Comparison of ENCODE assay signal across 1 cellular context in the genomic region with DNA sequence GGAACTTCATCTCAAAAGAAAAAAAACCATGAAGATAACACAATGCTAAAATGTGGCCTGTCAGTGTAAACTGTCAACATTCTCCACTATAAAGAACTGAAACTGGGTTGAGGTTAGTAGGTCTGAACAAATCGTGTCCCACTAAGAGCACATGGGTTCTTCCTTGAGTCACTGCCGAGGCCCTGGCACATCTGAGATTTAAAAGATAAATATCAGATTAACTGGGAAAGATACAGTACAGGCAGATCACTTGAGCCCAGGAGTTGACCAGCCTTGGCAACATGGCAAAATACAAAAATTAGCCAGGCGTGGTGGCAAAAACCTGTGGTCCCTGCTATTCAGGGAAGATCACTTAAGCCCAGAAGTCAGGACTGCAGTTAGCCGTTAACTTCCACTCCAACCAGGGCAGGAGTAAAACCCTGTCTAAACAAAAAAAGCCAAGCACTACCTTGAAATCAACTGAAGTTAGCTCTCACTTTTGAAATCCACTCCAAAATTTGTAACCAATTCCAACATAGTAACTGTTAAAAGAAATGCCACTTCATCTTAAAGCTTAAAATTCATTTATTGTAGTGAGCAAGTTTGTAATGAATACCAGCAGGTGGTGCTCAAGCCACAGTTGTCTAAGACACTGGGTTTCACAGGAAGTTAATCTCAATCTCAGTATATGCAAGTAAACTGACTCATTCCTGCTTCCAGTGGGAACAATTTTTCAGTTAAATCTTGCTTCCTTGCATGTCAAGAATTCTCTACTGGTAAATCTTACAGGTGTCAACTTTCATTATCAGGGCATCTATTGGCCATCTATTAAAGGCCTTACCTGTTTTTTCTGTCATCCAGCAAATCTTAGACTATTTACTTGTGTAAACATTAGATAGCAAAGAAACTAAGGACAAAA.
TF ChIP-seq lines count a peak whose summit lies in the region.

No MANE protein-coding gene starts in this region.

TF ChIP-seq in K562, 482 proteins besides CTCF, POLR2A, EP300 and RAD21 (continued from another document and continues in another):
- TF ChIP-seq, protein P1, sequence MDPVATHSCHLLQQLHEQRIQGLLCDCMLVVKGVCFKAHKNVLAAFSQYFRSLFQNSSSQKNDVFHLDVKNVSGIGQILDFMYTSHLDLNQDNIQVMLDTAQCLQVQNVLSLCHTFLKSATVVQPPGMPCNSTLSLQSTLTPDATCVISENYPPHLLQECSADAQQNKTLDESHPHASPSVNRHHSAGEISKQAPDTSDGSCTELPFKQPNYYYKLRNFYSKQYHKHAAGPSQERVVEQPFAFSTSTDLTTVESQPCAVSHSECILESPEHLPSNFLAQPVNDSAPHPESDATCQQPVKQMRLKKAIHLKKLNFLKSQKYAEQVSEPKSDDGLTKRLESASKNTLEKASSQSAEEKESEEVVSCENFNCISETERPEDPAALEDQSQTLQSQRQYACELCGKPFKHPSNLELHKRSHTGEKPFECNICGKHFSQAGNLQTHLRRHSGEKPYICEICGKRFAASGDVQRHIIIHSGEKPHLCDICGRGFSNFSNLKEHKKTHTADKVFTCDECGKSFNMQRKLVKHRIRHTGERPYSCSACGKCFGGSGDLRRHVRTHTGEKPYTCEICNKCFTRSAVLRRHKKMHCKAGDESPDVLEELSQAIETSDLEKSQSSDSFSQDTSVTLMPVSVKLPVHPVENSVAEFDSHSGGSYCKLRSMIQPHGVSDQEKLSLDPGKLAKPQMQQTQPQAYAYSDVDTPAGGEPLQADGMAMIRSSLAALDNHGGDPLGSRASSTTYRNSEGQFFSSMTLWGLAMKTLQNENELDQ (CRISPR knock-in tag; IDR thresholded peaks at IDR 0.05; ENCODE audit: borderline replicate concordance): no peak
- TF ChIP-seq ZNF263 (CRISPR knock-in tag; IDR thresholded peaks at IDR 0.05; ENCODE audit: borderline replicate concordance): no peak
- TF ChIP-seq POLR2G (IDR thresholded peaks at IDR 0.05; ENCODE audit: low read depth, low read length): peak; percentile 62
- TF ChIP-seq, protein P2, sequence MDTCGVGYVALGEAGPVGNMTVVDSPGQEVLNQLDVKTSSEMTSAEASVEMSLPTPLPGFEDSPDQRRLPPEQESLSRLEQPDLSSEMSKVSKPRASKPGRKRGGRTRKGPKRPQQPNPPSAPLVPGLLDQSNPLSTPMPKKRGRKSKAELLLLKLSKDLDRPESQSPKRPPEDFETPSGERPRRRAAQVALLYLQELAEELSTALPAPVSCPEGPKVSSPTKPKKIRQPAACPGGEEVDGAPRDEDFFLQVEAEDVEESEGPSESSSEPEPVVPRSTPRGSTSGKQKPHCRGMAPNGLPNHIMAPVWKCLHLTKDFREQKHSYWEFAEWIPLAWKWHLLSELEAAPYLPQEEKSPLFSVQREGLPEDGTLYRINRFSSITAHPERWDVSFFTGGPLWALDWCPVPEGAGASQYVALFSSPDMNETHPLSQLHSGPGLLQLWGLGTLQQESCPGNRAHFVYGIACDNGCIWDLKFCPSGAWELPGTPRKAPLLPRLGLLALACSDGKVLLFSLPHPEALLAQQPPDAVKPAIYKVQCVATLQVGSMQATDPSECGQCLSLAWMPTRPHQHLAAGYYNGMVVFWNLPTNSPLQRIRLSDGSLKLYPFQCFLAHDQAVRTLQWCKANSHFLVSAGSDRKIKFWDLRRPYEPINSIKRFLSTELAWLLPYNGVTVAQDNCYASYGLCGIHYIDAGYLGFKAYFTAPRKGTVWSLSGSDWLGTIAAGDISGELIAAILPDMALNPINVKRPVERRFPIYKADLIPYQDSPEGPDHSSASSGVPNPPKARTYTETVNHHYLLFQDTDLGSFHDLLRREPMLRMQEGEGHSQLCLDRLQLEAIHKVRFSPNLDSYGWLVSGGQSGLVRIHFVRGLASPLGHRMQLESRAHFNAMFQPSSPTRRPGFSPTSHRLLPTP (IDR thresholded peaks at IDR 0.05; ENCODE audit: borderline replicate concordance, extremely low read depth, insufficient read length): no peak
- TF ChIP-seq ARID2 (IDR thresholded peaks at IDR 0.05): no peak
- TF ChIP-seq, protein P3, sequence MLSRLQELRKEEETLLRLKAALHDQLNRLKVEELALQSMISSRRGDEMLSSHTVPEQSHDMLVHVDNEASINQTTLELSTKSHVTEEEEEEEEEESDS (CRISPR knock-in tag; IDR thresholded peaks at IDR 0.05): no peak
- TF ChIP-seq, protein P4, sequence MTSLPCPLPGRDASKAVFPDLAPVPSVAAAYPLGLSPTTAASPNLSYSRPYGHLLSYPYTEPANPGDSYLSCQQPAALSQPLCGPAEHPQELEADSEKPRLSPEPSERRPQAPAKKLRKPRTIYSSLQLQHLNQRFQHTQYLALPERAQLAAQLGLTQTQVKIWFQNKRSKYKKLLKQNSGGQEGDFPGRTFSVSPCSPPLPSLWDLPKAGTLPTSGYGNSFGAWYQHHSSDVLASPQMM (CRISPR knock-in tag; IDR thresholded peaks at IDR 0.05): no peak
- peak; percentile 27; the same call in 1 of the 2 replicates for TF ChIP-seq NCOA6 (IDR thresholded peaks at IDR 0.05)
- TF ChIP-seq, protein P5, sequence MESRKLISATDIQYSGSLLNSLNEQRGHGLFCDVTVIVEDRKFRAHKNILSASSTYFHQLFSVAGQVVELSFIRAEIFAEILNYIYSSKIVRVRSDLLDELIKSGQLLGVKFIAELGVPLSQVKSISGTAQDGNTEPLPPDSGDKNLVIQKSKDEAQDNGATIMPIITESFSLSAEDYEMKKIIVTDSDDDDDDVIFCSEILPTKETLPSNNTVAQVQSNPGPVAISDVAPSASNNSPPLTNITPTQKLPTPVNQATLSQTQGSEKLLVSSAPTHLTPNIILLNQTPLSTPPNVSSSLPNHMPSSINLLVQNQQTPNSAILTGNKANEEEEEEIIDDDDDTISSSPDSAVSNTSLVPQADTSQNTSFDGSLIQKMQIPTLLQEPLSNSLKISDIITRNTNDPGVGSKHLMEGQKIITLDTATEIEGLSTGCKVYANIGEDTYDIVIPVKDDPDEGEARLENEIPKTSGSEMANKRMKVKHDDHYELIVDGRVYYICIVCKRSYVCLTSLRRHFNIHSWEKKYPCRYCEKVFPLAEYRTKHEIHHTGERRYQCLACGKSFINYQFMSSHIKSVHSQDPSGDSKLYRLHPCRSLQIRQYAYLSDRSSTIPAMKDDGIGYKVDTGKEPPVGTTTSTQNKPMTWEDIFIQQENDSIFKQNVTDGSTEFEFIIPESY (CRISPR knock-in tag; IDR thresholded peaks at IDR 0.05): no peak
- TF ChIP-seq, protein P6, sequence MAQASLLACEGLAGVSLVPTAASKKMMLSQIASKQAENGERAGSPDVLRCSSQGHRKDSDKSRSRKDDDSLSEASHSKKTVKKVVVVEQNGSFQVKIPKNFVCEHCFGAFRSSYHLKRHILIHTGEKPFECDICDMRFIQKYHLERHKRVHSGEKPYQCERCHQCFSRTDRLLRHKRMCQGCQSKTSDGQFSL (CRISPR knock-in tag; IDR thresholded peaks at IDR 0.05): no peak
- TF ChIP-seq, protein P6 (tag; IDR thresholded peaks at IDR 0.05): no peak
- TF ChIP-seq ADNP (tag; IDR thresholded peaks at IDR 0.05): no peak
- TF ChIP-seq PHB2 (IDR thresholded peaks at IDR 0.05; ENCODE audit: low read depth): no peak
- TF ChIP-seq SP1 (CRISPR knock-in tag; IDR thresholded peaks at IDR 0.05): 0 out of 2 replicates have a peak, but pooled peaks have one; percentile 41
- TF ChIP-seq U2AF1 (optimal IDR thresholded peaks at IDR 0.05; ENCODE audit: low read depth, low read length): peak; percentile 22
- TF ChIP-seq, protein P7, sequence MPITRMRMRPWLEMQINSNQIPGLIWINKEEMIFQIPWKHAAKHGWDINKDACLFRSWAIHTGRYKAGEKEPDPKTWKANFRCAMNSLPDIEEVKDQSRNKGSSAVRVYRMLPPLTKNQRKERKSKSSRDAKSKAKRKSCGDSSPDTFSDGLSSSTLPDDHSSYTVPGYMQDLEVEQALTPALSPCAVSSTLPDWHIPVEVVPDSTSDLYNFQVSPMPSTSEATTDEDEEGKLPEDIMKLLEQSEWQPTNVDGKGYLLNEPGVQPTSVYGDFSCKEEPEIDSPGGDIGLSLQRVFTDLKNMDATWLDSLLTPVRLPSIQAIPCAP (CRISPR knock-in tag; IDR thresholded peaks at IDR 0.05; ENCODE audit: borderline replicate concordance): no peak
- TF ChIP-seq RFX7 (CRISPR knock-in tag; IDR thresholded peaks at IDR 0.05): peak; percentile 73; the same call in 1 of the 2 replicates
- peak; percentile 25 for TF ChIP-seq TEAD4 (IDR thresholded peaks at IDR 0.05; ENCODE audit: low read length)
- TF ChIP-seq TEAD4 (CRISPR knock-in tag; IDR thresholded peaks at IDR 0.05; ENCODE audit: borderline replicate concordance): no peak
- no peak for TF ChIP-seq ZNF143 (CRISPR knock-in tag; IDR thresholded peaks at IDR 0.05)
- TF ChIP-seq, protein P8, sequence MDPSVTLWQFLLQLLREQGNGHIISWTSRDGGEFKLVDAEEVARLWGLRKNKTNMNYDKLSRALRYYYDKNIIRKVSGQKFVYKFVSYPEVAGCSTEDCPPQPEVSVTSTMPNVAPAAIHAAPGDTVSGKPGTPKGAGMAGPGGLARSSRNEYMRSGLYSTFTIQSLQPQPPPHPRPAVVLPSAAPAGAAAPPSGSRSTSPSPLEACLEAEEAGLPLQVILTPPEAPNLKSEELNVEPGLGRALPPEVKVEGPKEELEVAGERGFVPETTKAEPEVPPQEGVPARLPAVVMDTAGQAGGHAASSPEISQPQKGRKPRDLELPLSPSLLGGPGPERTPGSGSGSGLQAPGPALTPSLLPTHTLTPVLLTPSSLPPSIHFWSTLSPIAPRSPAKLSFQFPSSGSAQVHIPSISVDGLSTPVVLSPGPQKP (CRISPR knock-in tag; IDR thresholded peaks at IDR 0.05): no peak
- TF ChIP-seq CHCHD3 (CRISPR knock-in tag; IDR thresholded peaks at IDR 0.05): no peak
- peak; percentile 86 for TF ChIP-seq EWSR1 (IDR thresholded peaks at IDR 0.05; ENCODE audit: borderline replicate concordance, low read depth, partially characterized antibody)
- peak; percentile 56; the same call in 1 of the 2 replicates for TF ChIP-seq JUND (IDR thresholded peaks at IDR 0.05; ENCODE audit: borderline replicate concordance, low read depth, low read length)
- peak; percentile 58; the same call in 2 of the 3 replicates for TF ChIP-seq JUND (tag; IDR thresholded peaks at IDR 0.05; ENCODE audit: borderline replicate concordance, low read depth, low read length)
- TF ChIP-seq LEF1 (IDR thresholded peaks at IDR 0.05): no peak
- TF ChIP-seq ZNF75A (CRISPR knock-in tag; IDR thresholded peaks at IDR 0.05): no peak
- no peak for TF ChIP-seq CCNT2 (IDR thresholded peaks at IDR 0.05; ENCODE audit: borderline replicate concordance, extremely low read depth, insufficient read length, low read depth, low read length)
